In genomic region chr2:170820647-170821630, GRCh38 we compare ENCODE assay signal across 9 cellular contexts. TPM values are rescaled to one million over a fixed set of nuclear protein-coding genes. Genes with fewer than 3 reads are reported as not detected.
DNase-seq lines count a peak whose midpoint lies in the region; ATAC-seq and TF ChIP-seq lines count a peak whose summit lies in the region.
"Had no signal": no experiment of that assay in that cellular context is flagged by ENCODE, and none has a peak within 500 bp of the region (broad histone marks: within the 10 kb centered on the region; RNA-seq: fewer than 3 reads in every experiment).

No MANE protein-coding gene starts in this region.

- H3K36me3 ChIP-seq in esophagus muscularis mucosa: no peaks in the 10 kb centered on the region
- H3K36me3 ChIP-seq: BE2C had no signal

- H3K9me3 ChIP-seq in esophagus muscularis mucosa: no peaks in the 10 kb centered on the region
- H3K9me3 ChIP-seq: BE2C had no signal

- H3K4me3 ChIP-seq in esophagus muscularis mucosa: peak overlapping the region; percentile 39 to 50 (median 49)

- peaks cover 0 to 2% of the 10 kb centered on the region in 2 donors for H3K9me3 Mint-ChIP-seq in stimulated activated naive B cell treated with anti-CD40 and anti-IgM and Interleukin-4, amounts not matched to agents 10 μg/mL and 1 μg/mL and 100 μg/mL, for 72 hours

- H3K4me1 Mint-ChIP-seq in stimulated activated naive B cell treated with anti-CD40 and anti-IgM and Interleukin-4, amounts not matched to agents 10 μg/mL and 1 μg/mL and 100 μg/mL, for 72 hours: peaks cover 42 to 80% of the 10 kb centered on the region in 2 donors

- peaks cover 2 to 99% (median 71%) of the 10 kb centered on the region in 4 donors for H3K27me3 ChIP-seq in esophagus muscularis mucosa

- ATAC-seq in stimulated activated naive B cell treated with anti-CD40 and anti-IgM and Interleukin-4, amounts not matched to agents 10 μg/mL and 1 μg/mL and 100 μg/mL, for 72 hours (replicated peaks): no peak
- ATAC-seq in GM18505 (IDR thresholded peaks at IDR 0.05; ENCODE audit: unreplicated experiment) (no peak), HG03280 (IDR thresholded peaks at IDR 0.05; ENCODE audit: unreplicated experiment) (no peak)

- H3K27me3 Mint-ChIP-seq in stimulated activated naive B cell treated with anti-CD40 and anti-IgM and Interleukin-4, amounts not matched to agents 10 μg/mL and 1 μg/mL and 100 μg/mL, for 72 hours: peaks cover 72 to 90% of the 10 kb centered on the region in 2 donors

- TF ChIP-seq POLR2A in esophagus muscularis mucosa (IDR thresholded peaks at IDR 0.05; ENCODE audit: low read depth): no peak
- no peak for TF ChIP-seq POLR2A in GM18505 (IDR thresholded peaks at IDR 0.05; ENCODE audit: borderline replicate concordance, extremely low read depth, insufficient read depth, insufficient read length)

- 22% methylated on average over 20 of the region's 23 CpGs for WGBS in esophagus muscularis mucosa

- intact Hi-C loops in esophagus muscularis mucosa (cut with DNase I): no loop called here

- no peak for TF ChIP-seq CTCF in esophagus muscularis mucosa (IDR thresholded peaks at IDR 0.05)

- peak; percentile 30 for DNase-seq in activated T-cell treated with anti-CD3 and anti-CD28 coated beads, Interleukin-2, amount 50 U/mL, for 1 hour
- DNase-seq in activated T-cell treated with anti-CD3 and anti-CD28 coated beads, Interleukin-2, amount 50 U/mL, for 48 hours: no peak
- DNase-seq in NCI-H1694 (lab: John Stamatoyannopoulos, UW): peak; percentile 71
- no peak for DNase-seq in esophagus muscularis mucosa (ENCODE audit: extremely low spot score)
- no peak for DNase-seq in stimulated activated naive B cell treated with anti-CD40 and anti-IgM and Interleukin-4, amounts not matched to agents 10 μg/mL and 1 μg/mL and 100 μg/mL, for 72 hours
- DNase-seq in AML-193 (lab: John Stamatoyannopoulos, UW): no peak
- DNase-seq: BE2C had no signal

- TF ChIP-seq EP300 in esophagus muscularis mucosa (IDR thresholded peaks at IDR 0.05): no peak

- H3K27ac Mint-ChIP-seq in stimulated activated naive B cell treated with anti-CD40 and anti-IgM and Interleukin-4, amounts not matched to agents 10 μg/mL and 1 μg/mL and 100 μg/mL, for 72 hours: peak overlapping the region; percentile 73

- H3K36me3 Mint-ChIP-seq in stimulated activated naive B cell treated with anti-CD40 and anti-IgM and Interleukin-4, amounts not matched to agents 10 μg/mL and 1 μg/mL and 100 μg/mL, for 72 hours: peaks cover 10 to 11% of the 10 kb centered on the region in 2 donors

- peak overlapping the region; percentile 79 to 80 for H3K4me3 Mint-ChIP-seq in stimulated activated naive B cell treated with anti-CD40 and anti-IgM and Interleukin-4, amounts not matched to agents 10 μg/mL and 1 μg/mL and 100 μg/mL, for 72 hours

- no peak overlapping the region for H3K27ac ChIP-seq in esophagus muscularis mucosa (replicated peaks in 1 of 4)

- peaks cover 70 to 76% (median 76%) of the 10 kb centered on the region in 4 donors for H3K4me1 ChIP-seq in esophagus muscularis mucosa
- H3K4me1 ChIP-seq: BE2C had no signal

RNA-seq across cellular contexts. Expression of gene GAD1, which starts 4.3 kb away (rescaled TPM):
- not detected for total RNA-seq in esophagus muscularis mucosa

RNA-seq across cellular contexts. Expression of gene ERICH2, which starts 50.8 kb away (rescaled TPM):
- 1 to 10 TPM in 1 of 4 donors, not detected in 3; 1.7 TPM for total RNA-seq in esophagus muscularis mucosa

Comparison
In these comparisons a context has a peak if more than half of its experiments do, and no peak if none do; other contexts are left out.
1. DNase-seq: peak in activated T-cell treated with anti-CD3 and anti-CD28 coated beads, Interleukin-2, amount 50 U/mL, for 1 hour (single experiment) and NCI-H1694 (single experiment); none in activated T-cell treated with anti-CD3 and anti-CD28 coated beads, Interleukin-2, amount 50 U/mL, for 48 hours (0 of 2), esophagus muscularis mucosa (single experiment), stimulated activated naive B cell treated with anti-CD40 and anti-IgM and Interleukin-4, amounts not matched to agents 10 μg/mL and 1 μg/mL and 100 μg/mL, for 72 hours (single experiment) and AML-193 (0 of 2).